Comparison of ENCODE assay signal across 2 cellular contexts in genomic region chr3:176950743-176951142, GRCh38.
TF ChIP-seq lines count a peak whose summit lies in the region.

No MANE protein-coding gene starts in this region.

TF ChIP-seq in A549, 52 proteins besides CTCF, POLR2A, EP300 and RAD21 (continued from another document):
- TF ChIP-seq ATOH8 (CRISPR knock-in tag; IDR thresholded peaks at IDR 0.05; ENCODE audit: low read depth) (no peak), MAX (IDR thresholded peaks at IDR 0.05) (no peak), CEBPB (IDR thresholded peaks at IDR 0.05) (no peak), CHD4 (IDR thresholded peaks at IDR 0.05; ENCODE audit: borderline replicate concordance) (no peak), NFE2L2 (conservative IDR thresholded peaks at IDR 0.05; ENCODE audit: low read length) (no peak), BHLHE40 (IDR thresholded peaks at IDR 0.05; ENCODE audit: low read depth, low read length) (no peak), ZFP36 (IDR thresholded peaks at IDR 0.05; ENCODE audit: borderline replicate concordance, partially characterized antibody) (no peak), POLR2AphosphoS2 (conservative IDR thresholded peaks at IDR 0.05; ENCODE audit: low read length) (no peak)

TF ChIP-seq in GM12878, 131 proteins besides CTCF, POLR2A, EP300 and RAD21:
- TF ChIP-seq BCL3 (IDR thresholded peaks at IDR 0.05; ENCODE audit: borderline replicate concordance, insufficient read depth, low read depth, low read length, poor library complexity, severe bottlenecking) (peak; percentile 45), SIN3A (IDR thresholded peaks at IDR 0.05; ENCODE audit: low read depth, low read length) (no peak)
